ENCODE assay signal across 23 cellular contexts in genomic region chr11:125350206-125351044, GRCh38.
"Had no signal": no experiment of that assay in that cellular context is flagged by ENCODE, and none has a peak within 500 bp of the region (broad histone marks: within the 10 kb centered on the region; RNA-seq: fewer than 3 reads in every experiment).

No MANE protein-coding gene starts in this region.

- H3K36me3 ChIP-seq: pancreas, upper lobe of right lung had no signal

- H3K36me3 Mint-ChIP-seq: activated CD8-positive, alpha-beta memory T cell treated with anti-CD3 and anti-CD28 coated beads, Interleukin-2, amount 10 ng/mL, durations not matched to agents 7 days and 5 days; activated naive CD8-positive, alpha-beta T cell treated with anti-CD3 and anti-CD28 coated beads for 36 hours; immature natural killer cell; naive thymus-derived CD4-positive, alpha-beta T cell; stimulated activated effector memory CD8-positive, alpha-beta T cell treated with anti-CD3 and anti-CD28 coated beads, Interleukin-12 subunit alpha, Interleukin-12 subunit beta, amount 100 ng/mL, for 72 hours had no signal

- H3K4me2 ChIP-seq: smooth muscle cell had no signal

- H3K4me3 Mint-ChIP-seq: activated B cell treated with CpG ODN at 0.5 μM for 24 hours; activated CD4-positive, alpha-beta memory T cell treated with anti-CD3 and anti-CD28 coated beads, Interleukin-2, amount 10 ng/mL, durations not matched to agents 7 days and 5 days; activated CD8-positive, alpha-beta memory T cell treated with anti-CD3 and anti-CD28 coated beads, Interleukin-2, amount 10 ng/mL, durations not matched to agents 7 days and 5 days; activated naive CD8-positive, alpha-beta T cell treated with anti-CD3 and anti-CD28 coated beads for 36 hours; immature natural killer cell; naive thymus-derived CD4-positive, alpha-beta T cell; stimulated activated effector memory CD8-positive, alpha-beta T cell treated with anti-CD3 and anti-CD28 coated beads, Interleukin-12 subunit alpha, Interleukin-12 subunit beta, amount 100 ng/mL, for 72 hours had no signal

- H3K27me3 ChIP-seq: body of pancreas, heart left ventricle, pancreas, upper lobe of right lung had no signal

- H3K27ac ChIP-seq: body of pancreas, heart left ventricle, pancreas, upper lobe of right lung had no signal

- FAIRE-seq: colon, endometrium, frontal cortex, pancreas had no signal

- H3K4me3 ChIP-seq: body of pancreas, heart left ventricle, pancreas, smooth muscle cell, upper lobe of right lung had no signal

- ATAC-seq: activated CD8-positive, alpha-beta memory T cell treated with anti-CD3 and anti-CD28 coated beads, Interleukin-2, amount 10 ng/mL, durations not matched to agents 7 days and 5 days; body of pancreas; heart left ventricle; left ventricle myocardium superior; naive thymus-derived CD4-positive, alpha-beta T cell; pancreas; sciatic nerve; stimulated activated effector memory CD8-positive, alpha-beta T cell treated with anti-CD3 and anti-CD28 coated beads, Interleukin-12 subunit alpha, Interleukin-12 subunit beta, amount 100 ng/mL, for 72 hours; upper lobe of right lung had no signal

- DNase-seq: activated B cell treated with CpG ODN at 0.5 μM for 24 hours; activated CD4-positive, alpha-beta memory T cell treated with anti-CD3 and anti-CD28 coated beads, Interleukin-2, amount 10 ng/mL, durations not matched to agents 7 days and 5 days; activated CD4-positive, alpha-beta T cell treated with anti-CD3 and anti-CD28 coated beads for 4 hours; activated CD8-positive, alpha-beta memory T cell treated with anti-CD3 and anti-CD28 coated beads, Interleukin-2, amount 10 ng/mL, durations not matched to agents 7 days and 5 days; activated naive CD4-positive, alpha-beta T cell; activated naive CD8-positive, alpha-beta T cell treated with anti-CD3 and anti-CD28 coated beads for 36 hours; amniotic stem cell; body of pancreas; erythroblast; immature natural killer cell; left ventricle myocardium superior; mesendoderm; naive thymus-derived CD4-positive, alpha-beta T cell; pancreas; stimulated activated CD4-positive, alpha-beta T cell treated with anti-CD3 and anti-CD28 coated beads, Interleukin-4, amount 100 ng/mL, for 24 hours; upper lobe of right lung had no signal

- H3K9me3 Mint-ChIP-seq: activated B cell treated with CpG ODN at 0.5 μM for 24 hours; activated CD4-positive, alpha-beta memory T cell treated with anti-CD3 and anti-CD28 coated beads, Interleukin-2, amount 10 ng/mL, durations not matched to agents 7 days and 5 days; activated naive CD8-positive, alpha-beta T cell treated with anti-CD3 and anti-CD28 coated beads for 36 hours; immature natural killer cell; naive thymus-derived CD4-positive, alpha-beta T cell; stimulated activated effector memory CD8-positive, alpha-beta T cell treated with anti-CD3 and anti-CD28 coated beads, Interleukin-12 subunit alpha, Interleukin-12 subunit beta, amount 100 ng/mL, for 72 hours had no signal

- H3K4me1 Mint-ChIP-seq: activated B cell treated with CpG ODN at 0.5 μM for 24 hours; activated naive CD8-positive, alpha-beta T cell treated with anti-CD3 and anti-CD28 coated beads for 36 hours; immature natural killer cell had no signal

- H3K27ac Mint-ChIP-seq: activated B cell treated with CpG ODN at 0.5 μM for 24 hours; activated CD4-positive, alpha-beta memory T cell treated with anti-CD3 and anti-CD28 coated beads, Interleukin-2, amount 10 ng/mL, durations not matched to agents 7 days and 5 days; activated CD8-positive, alpha-beta memory T cell treated with anti-CD3 and anti-CD28 coated beads, Interleukin-2, amount 10 ng/mL, durations not matched to agents 7 days and 5 days; activated naive CD8-positive, alpha-beta T cell treated with anti-CD3 and anti-CD28 coated beads for 36 hours; immature natural killer cell; naive thymus-derived CD4-positive, alpha-beta T cell; stimulated activated effector memory CD8-positive, alpha-beta T cell treated with anti-CD3 and anti-CD28 coated beads, Interleukin-12 subunit alpha, Interleukin-12 subunit beta, amount 100 ng/mL, for 72 hours had no signal

- H3K9me3 ChIP-seq: body of pancreas, heart left ventricle, pancreas, upper lobe of right lung had no signal
